Comparison of ENCODE assay signal across 8 cellular contexts in genomic region chr22:17637490-17638181, GRCh38. TPM values are rescaled to one million over a fixed set of nuclear protein-coding genes. Genes with fewer than 3 reads are reported as not detected.
DNase-seq lines count a peak whose midpoint lies in the region; ATAC-seq and TF ChIP-seq lines count a peak whose summit lies in the region.

No MANE protein-coding gene starts in this region.

- no peaks in the 10 kb centered on the region for H3K9me3 ChIP-seq in CD4-positive, alpha-beta memory T cell (ENCODE audit: control insufficient read depth in 1 of 2, low read length in 2 of 2)
- no peaks in the 10 kb centered on the region for H3K9me3 ChIP-seq in Karpas-422 (ENCODE audit: low read length)

- peak overlapping the region; percentile 94 to 99 (median 98) for H3K27ac Mint-ChIP-seq in CD4-positive, alpha-beta memory T cell
- H3K27ac Mint-ChIP-seq in neural crest cell (ENCODE audit: unreplicated experiment): peak overlapping the region; percentile 92

- intact Hi-C loops in CD4-positive, alpha-beta memory T cell (cut with micrococcal nuclease): loop anchor here (1.0 to 5.0 kb wide), 4 partner anchors 9 to 553 kb away; partner anchors contain the start of genes ATP6V1E1, IL17RA and PEX26

- no peaks in the 10 kb centered on the region for H3K36me3 ChIP-seq in CD4-positive, alpha-beta memory T cell (ENCODE audit: insufficient read depth, low read length)
- H3K36me3 ChIP-seq in Karpas-422 (ENCODE audit: insufficient read depth, low read length): peaks cover 12% of the 10 kb centered on the region

- no peaks in the 10 kb centered on the region for H3K27me3 Mint-ChIP-seq in CD4-positive, alpha-beta memory T cell
- no peaks in the 10 kb centered on the region for H3K27me3 Mint-ChIP-seq in neural crest cell (ENCODE audit: low read depth)

- CTCF ChIA-PET in CD4-positive, alpha-beta memory T cell (lab: Charles Lee; ENCODE audit: partially characterized antibody): no interaction called here

- peaks cover 23% of the 10 kb centered on the region for H3K4me1 ChIP-seq in CD4-positive, alpha-beta memory T cell (ENCODE audit: insufficient read depth, low read length)
- H3K4me1 ChIP-seq in Karpas-422 (ENCODE audit: low read length): peaks cover 15% of the 10 kb centered on the region

- TF ChIP-seq CTCF in coronary artery (IDR thresholded peaks at IDR 0.05): no peak
- no peak for TF ChIP-seq CTCF in neural crest cell (conservative IDR thresholded peaks at IDR 0.05)

- H3K4me3 ChIP-seq in CD4-positive, alpha-beta memory T cell (ENCODE audit: low read length in 2 of 2): peak overlapping the region; percentile 71 to 87
- H3K4me3 ChIP-seq in Karpas-422 (ENCODE audit: low read length) (peak overlapping the region; percentile 94), coronary artery (peak overlapping the region; percentile 80)

- DNase-seq in CD4-positive, alpha-beta memory T cell: no peak
- no peak for DNase-seq in Karpas-422
- DNase-seq in coronary artery (ENCODE audit: low spot score): no peak
- DNase-seq in neural crest cell (ENCODE audit: low read depth, low spot score): no peak
- no peak for DNase-seq in NCI-H2171 treated with DMSO at 0.1 percent for 48 hours (lab: John Stamatoyannopoulos, UW)
- DNase-seq in CD1c-positive myeloid dendritic cell (ENCODE audit: extremely low spot score): no peak
- no peak for DNase-seq in OCI-M2 (lab: John Stamatoyannopoulos, UW; ENCODE audit: unreplicated experiment)

- H4K20me1 ChIP-seq in Karpas-422 (ENCODE audit: insufficient read depth, low read depth, low read length): no peaks in the 10 kb centered on the region

- peaks cover 14 to 40% (median 22%) of the 10 kb centered on the region in 4 donors for H3K4me1 Mint-ChIP-seq in CD4-positive, alpha-beta memory T cell
- H3K4me1 Mint-ChIP-seq in neural crest cell: peaks cover 21% of the 10 kb centered on the region

- POLR2A ChIA-PET in CD4-positive, alpha-beta memory T cell (lab: Charles Lee; ENCODE audit: partially characterized antibody): interaction anchor here (1.4 kb wide), 1 partner anchor 10 kb away, joined by 6 read pairs; no protein-coding TSS in a partner anchor

- peak overlapping the region; percentile 89 to 93 (median 92) for H3K4me3 Mint-ChIP-seq in CD4-positive, alpha-beta memory T cell
- H3K4me3 Mint-ChIP-seq in neural crest cell: peak overlapping the region; percentile 90

- peak overlapping the region; percentile 98 for H3K27ac ChIP-seq in CD4-positive, alpha-beta memory T cell (ENCODE audit: low read depth, low read length)
- H3K27ac ChIP-seq in Karpas-422 (ENCODE audit: low read length): peak overlapping the region; percentile 86
- peak overlapping the region; percentile 97 to 99 for H3K27ac ChIP-seq in coronary artery

- no peaks in the 10 kb centered on the region for H3K9me2 ChIP-seq in Karpas-422 (replicated peaks; ENCODE audit: insufficient read depth, low read length)

- ATAC-seq in HG02763 (IDR thresholded peaks at IDR 0.05; ENCODE audit: unreplicated experiment): no peak

- peak overlapping the region; percentile 91 for H3K4me2 ChIP-seq in Karpas-422 (ENCODE audit: low read depth, low read length, poor library complexity, severe bottlenecking)

- H3K9me3 Mint-ChIP-seq in CD4-positive, alpha-beta memory T cell: no peaks in the 10 kb centered on the region
- H3K9me3 Mint-ChIP-seq in neural crest cell: no peaks in the 10 kb centered on the region

- H2AFZ ChIP-seq in Karpas-422 (ENCODE audit: low read length): 0 out of 2 replicates have a peak overlapping the region, but pooled peaks have one; percentile 56

- peaks cover 0 to 18% of the 10 kb centered on the region in 2 donors for H3K36me3 Mint-ChIP-seq in CD4-positive, alpha-beta memory T cell
- peaks cover 3% of the 10 kb centered on the region for H3K36me3 Mint-ChIP-seq in neural crest cell (ENCODE audit: low read depth)

- no peaks in the 10 kb centered on the region for H3K27me3 ChIP-seq in CD4-positive, alpha-beta memory T cell (ENCODE audit: insufficient read depth, low read length)
- H3K27me3 ChIP-seq in Karpas-422 (ENCODE audit: low read length): no peaks in the 10 kb centered on the region

- peaks cover 42% of the 10 kb centered on the region for H3K79me2 ChIP-seq in Karpas-422 (ENCODE audit: low read length)

- peak overlapping the region; percentile 93 for H3K9ac ChIP-seq in Karpas-422 (ENCODE audit: low read length)

RNA-seq across cellular contexts. Expression of gene BCL2L13, which starts 0.9 kb away (rescaled TPM):
- 10 to 100 TPM; 28.3 to 32.6 TPM for total RNA-seq in CD4-positive, alpha-beta memory T cell
- 10 to 100 TPM; 33.1 to 39.2 TPM for polyA plus RNA-seq in CD4-positive, alpha-beta memory T cell
- 37.6 and 56.9 TPM in 2 replicates for total RNA-seq in Karpas-422 (2014; rRNA removed; shearing (Covaris generic); ENCODE audit: low replicate concordance)
- 36.5 and 37.5 TPM in 2 replicates for total RNA-seq in neural crest cell

RNA-seq across cellular contexts. Expression of gene ATP6V1E1, which starts 9.1 kb away (rescaled TPM):
- total RNA-seq in CD4-positive, alpha-beta memory T cell: 10 to 100 TPM; 88.0 to 88.7 TPM
- 100 to 1,000 TPM; 124 to 130 TPM for polyA plus RNA-seq in CD4-positive, alpha-beta memory T cell
- total RNA-seq in Karpas-422 (2014; rRNA removed; shearing (Covaris generic); ENCODE audit: low replicate concordance): 79.4 and 91.6 TPM in 2 replicates
- 59.2 and 63.9 TPM in 2 replicates for total RNA-seq in neural crest cell
